ENCODE assay signal across 14 cellular contexts in genomic region chr2:222594679-222595078, GRCh38.
A peak's percentile ranks its signal among the peaks of the same experiment; 100 is the strongest.
DNase-seq lines count a peak whose midpoint lies in the region; ATAC-seq and TF ChIP-seq lines count a peak whose summit lies in the region.
"Had no signal": no experiment of that assay in that cellular context is flagged by ENCODE, and none has a peak within 500 bp of the region (broad histone marks: within the 10 kb centered on the region; RNA-seq: fewer than 3 reads in every experiment).

No MANE protein-coding gene starts in this region.

- no peak overlapping the region for H3K27ac ChIP-seq in breast epithelium
- H3K27ac ChIP-seq: ovary, stomach had no signal

- intact Hi-C loops in MCF 10A (cut with micrococcal nuclease): loop anchor here (5.0 kb wide), 1 partner anchor 38 kb away; no protein-coding TSS in a partner anchor
- intact Hi-C loops in breast epithelium (cut with DNase I; ENCODE audit: low total_unique reads): loop anchor here (5.0 kb wide), 1 partner anchor 648 kb away; no protein-coding TSS in a partner anchor
- intact Hi-C loops in activated T-helper 1 cell treated with anti-CD3 and anti-CD28 coated beads, Interleukin-12 subunit alpha, Interleukin-12 subunit beta, Interleukin-2, Interleukin-4 antibody, amounts not matched to agents 30 ng/mL and 10 ng/mL and 1 ng/mL, durations not matched to agents 14 hours and 24 hours and 36 hours (cut with micrococcal nuclease): no loop called here

- CTCF ChIA-PET in MCF 10A (lab: Yijun Ruan, JAX): interaction anchor here (1.0 to 1.6 kb wide), 6 partner anchors 12 to 569 kb away, joined by 3 to 5 read pairs (median 4); no protein-coding TSS in a partner anchor

- no peaks in the 10 kb centered on the region for H3K36me3 ChIP-seq in breast epithelium
- H3K36me3 ChIP-seq: ovary had no signal

- no peak overlapping the region for H3K4me3 ChIP-seq in breast epithelium
- H3K4me3 ChIP-seq: ovary, stomach had no signal

- POLR2A ChIA-PET in MCF 10A (lab: Yijun Ruan, JAX): interaction anchor here (0.6 to 3.0 kb wide), 14 partner anchors 8 to 765 kb away, joined by 3 to 18 read pairs (median 3); no protein-coding TSS in a partner anchor

- H3K36me3 Mint-ChIP-seq in MCF 10A (ENCODE audit: insufficient read depth, unreplicated experiment): peaks cover 79% of the 10 kb centered on the region
- peaks cover 4% of the 10 kb centered on the region for H3K36me3 Mint-ChIP-seq in chondrocyte (ENCODE audit: low read depth)
- peaks cover 47% of the 10 kb centered on the region for H3K36me3 Mint-ChIP-seq in activated T-helper 1 cell treated with anti-CD3 and anti-CD28 coated beads, Interleukin-12 subunit alpha, Interleukin-12 subunit beta, Interleukin-2, Interleukin-4 antibody, amounts not matched to agents 30 ng/mL and 10 ng/mL and 1 ng/mL, durations not matched to agents 14 hours and 24 hours and 36 hours (ENCODE audit: low read depth)

- H3K27ac Mint-ChIP-seq in MCF 10A (ENCODE audit: low read depth, unreplicated experiment) (peak overlapping the region; percentile 7), chondrocyte (ENCODE audit: unreplicated experiment) (peak overlapping the region; percentile 25)
- no peak overlapping the region for H3K27ac Mint-ChIP-seq in activated T-helper 1 cell treated with anti-CD3 and anti-CD28 coated beads, Interleukin-12 subunit alpha, Interleukin-12 subunit beta, Interleukin-2, Interleukin-4 antibody, amounts not matched to agents 30 ng/mL and 10 ng/mL and 1 ng/mL, durations not matched to agents 14 hours and 24 hours and 36 hours

- TF ChIP-seq CTCF in MCF 10A (IDR thresholded peaks at IDR 0.05; ENCODE audit: unreplicated experiment) (no peak), breast epithelium (IDR thresholded peaks at IDR 0.05) (no peak), chondrocyte (IDR thresholded peaks at IDR 0.05) (no peak)

- no peaks in the 10 kb centered on the region for H3K4me1 ChIP-seq in breast epithelium
- H3K4me1 ChIP-seq: stomach had no signal

- no peak overlapping the region for H3K4me3 Mint-ChIP-seq in MCF 10A (ENCODE audit: unreplicated experiment)
- no peak overlapping the region for H3K4me3 Mint-ChIP-seq in chondrocyte (ENCODE audit: unreplicated experiment)
- H3K4me3 Mint-ChIP-seq in activated T-helper 1 cell treated with anti-CD3 and anti-CD28 coated beads, Interleukin-12 subunit alpha, Interleukin-12 subunit beta, Interleukin-2, Interleukin-4 antibody, amounts not matched to agents 30 ng/mL and 10 ng/mL and 1 ng/mL, durations not matched to agents 14 hours and 24 hours and 36 hours: no peak overlapping the region
- H3K4me3 Mint-ChIP-seq: activated naive CD8-positive, alpha-beta T cell treated with anti-CD3 and anti-CD28 coated beads for 36 hours had no signal

- BruUV-seq in MCF 10A (replicated peaks; lab: Mats Ljungman, UMichigan): no TSS peak

- H3K4me1 Mint-ChIP-seq in MCF 10A (ENCODE audit: insufficient read depth, unreplicated experiment): peaks cover 11% of the 10 kb centered on the region
- H3K4me1 Mint-ChIP-seq in chondrocyte (ENCODE audit: low read depth): peaks cover 13% of the 10 kb centered on the region
- no peaks in the 10 kb centered on the region for H3K4me1 Mint-ChIP-seq in activated T-helper 1 cell treated with anti-CD3 and anti-CD28 coated beads, Interleukin-12 subunit alpha, Interleukin-12 subunit beta, Interleukin-2, Interleukin-4 antibody, amounts not matched to agents 30 ng/mL and 10 ng/mL and 1 ng/mL, durations not matched to agents 14 hours and 24 hours and 36 hours (ENCODE audit: low read depth)
- H3K4me1 Mint-ChIP-seq: activated naive CD8-positive, alpha-beta T cell treated with anti-CD3 and anti-CD28 coated beads for 36 hours had no signal

- H3K27me3 ChIP-seq in breast epithelium: no peaks in the 10 kb centered on the region
- H3K27me3 ChIP-seq: ovary, stomach had no signal

- TF ChIP-seq POLR2A in breast epithelium (IDR thresholded peaks at IDR 0.05): no peak

- H3K27me3 Mint-ChIP-seq in MCF 10A (ENCODE audit: insufficient read depth, unreplicated experiment) (no peaks in the 10 kb centered on the region), chondrocyte (ENCODE audit: low read depth) (no peaks in the 10 kb centered on the region)
- H3K27me3 Mint-ChIP-seq in activated T-helper 1 cell treated with anti-CD3 and anti-CD28 coated beads, Interleukin-12 subunit alpha, Interleukin-12 subunit beta, Interleukin-2, Interleukin-4 antibody, amounts not matched to agents 30 ng/mL and 10 ng/mL and 1 ng/mL, durations not matched to agents 14 hours and 24 hours and 36 hours (ENCODE audit: insufficient read depth): no peaks in the 10 kb centered on the region
- H3K27me3 Mint-ChIP-seq: activated naive CD8-positive, alpha-beta T cell treated with anti-CD3 and anti-CD28 coated beads for 36 hours had no signal

- DNase-seq in MCF 10A (ENCODE audit: unreplicated experiment) (peak; percentile 54), breast epithelium (ENCODE audit: low spot score in 2 of 2) (no peak), chondrocyte (ENCODE audit: low spot score) (no peak), left lobe of liver (ENCODE audit: low spot score) (no peak), NCI-H2196 (lab: John Stamatoyannopoulos, UW; ENCODE audit: unreplicated experiment) (no peak), C1 segment of cervical spinal cord (lab: John Stamatoyannopoulos, UW) (no peak)
- DNase-seq in activated T-helper 1 cell treated with anti-CD3 and anti-CD28 coated beads, Interleukin-12 subunit alpha, Interleukin-12 subunit beta, Interleukin-2, Interleukin-4 antibody, amounts not matched to agents 30 ng/mL and 10 ng/mL and 1 ng/mL, durations not matched to agents 14 hours and 24 hours and 36 hours (ENCODE audit: low spot score): no peak
- DNase-seq: activated naive CD8-positive, alpha-beta T cell treated with anti-CD3 and anti-CD28 coated beads for 36 hours; NCI-H1417; ovary; stimulated activated CD4-positive, alpha-beta T cell treated with anti-CD3 and anti-CD28 coated beads, Interleukin-4, amount 100 ng/mL, for 4 hours; stomach; T-helper 2 cell had no signal

- peak; percentile 99 for ATAC-seq in left lobe of liver
- ATAC-seq in GM19395 (IDR thresholded peaks at IDR 0.05; ENCODE audit: unreplicated experiment): no peak

- H3K9me3 Mint-ChIP-seq in MCF 10A (ENCODE audit: unreplicated experiment) (no peaks in the 10 kb centered on the region), chondrocyte (ENCODE audit: low read depth) (no peaks in the 10 kb centered on the region)
- H3K9me3 Mint-ChIP-seq in activated T-helper 1 cell treated with anti-CD3 and anti-CD28 coated beads, Interleukin-12 subunit alpha, Interleukin-12 subunit beta, Interleukin-2, Interleukin-4 antibody, amounts not matched to agents 30 ng/mL and 10 ng/mL and 1 ng/mL, durations not matched to agents 14 hours and 24 hours and 36 hours: no peaks in the 10 kb centered on the region

- no peaks in the 10 kb centered on the region for H3K9me3 ChIP-seq in breast epithelium
- H3K9me3 ChIP-seq: ovary, stomach had no signal
